ENCODE assay signal across 20 cellular contexts in genomic region chr10:66837335-66837734, GRCh38.
A peak's percentile ranks its signal among the peaks of the same experiment; 100 is the strongest.
DNase-seq lines count a peak whose midpoint lies in the region; ATAC-seq and TF ChIP-seq lines count a peak whose summit lies in the region.
"Had no signal": no experiment of that assay in that cellular context is flagged by ENCODE, and none has a peak within 500 bp of the region (broad histone marks: within the 10 kb centered on the region; RNA-seq: fewer than 3 reads in every experiment).

No MANE protein-coding gene starts in this region.

- H3K4me3 Mint-ChIP-seq in mesothelial cell of epicardium, result no peak overlapping the region
- no peak overlapping the region for H3K4me3 Mint-ChIP-seq in naive thymus-derived CD8-positive, alpha-beta T cell
- H3K4me3 Mint-ChIP-seq: activated CD4-positive, alpha-beta T cell treated with anti-CD3 and anti-CD28 coated beads, Interleukin-2, amount 10 ng/mL, durations not matched to agents 7 days and 5 days; activated naive CD8-positive, alpha-beta T cell; CD4-positive, CD25-positive, alpha-beta regulatory T cell; T-helper 17 cell had no signal

- peaks cover 32% of the 10 kb centered on the region for H3K4me1 Mint-ChIP-seq in mesothelial cell of epicardium
- no peaks in the 10 kb centered on the region for H3K4me1 Mint-ChIP-seq in naive thymus-derived CD8-positive, alpha-beta T cell
- H3K4me1 Mint-ChIP-seq: activated CD4-positive, alpha-beta T cell treated with anti-CD3 and anti-CD28 coated beads, Interleukin-2, amount 10 ng/mL, durations not matched to agents 7 days and 5 days; CD4-positive, CD25-positive, alpha-beta regulatory T cell; T-helper 17 cell had no signal

- TF ChIP-seq CTCF in choroid plexus epithelial cell (conservative IDR thresholded peaks at IDR 0.05; ENCODE audit: low read depth, low read length) (no peak), mesothelial cell of epicardium (IDR thresholded peaks at IDR 0.05; ENCODE audit: unreplicated experiment) (no peak)

- no peaks in the 10 kb centered on the region for H3K36me3 Mint-ChIP-seq in mesothelial cell of epicardium
- H3K36me3 Mint-ChIP-seq in naive thymus-derived CD8-positive, alpha-beta T cell, result no peaks in the 10 kb centered on the region
- H3K36me3 Mint-ChIP-seq: activated naive CD8-positive, alpha-beta T cell; brain; CD4-positive, CD25-positive, alpha-beta regulatory T cell had no signal

- POLR2A ChIA-PET in naive thymus-derived CD8-positive, alpha-beta T cell (lab: Charles Lee), result no interaction called here

- ATAC-seq in naive thymus-derived CD8-positive, alpha-beta T cell, result no peak
- ATAC-seq in GM19324 (IDR thresholded peaks at IDR 0.05; ENCODE audit: low FRiP score, unreplicated experiment), result no peak
- ATAC-seq: left colon, T-helper 17 cell had no signal

- no peak overlapping the region for H3K4me3 ChIP-seq in choroid plexus epithelial cell (ENCODE audit: low read depth, low read length)
- H3K4me3 ChIP-seq: coronary artery, esophagus muscularis mucosa, sigmoid colon had no signal

- in situ Hi-C loops in Caki2 (cut with HindIII; ENCODE audit: low pct_unique_long_range_greater_than_20kb, low sequenced_read_pairs), result no loop called here

- H3K27me3 Mint-ChIP-seq in mesothelial cell of epicardium (ENCODE audit: low read depth), result peaks cover 6% of the 10 kb centered on the region
- H3K27me3 Mint-ChIP-seq in naive thymus-derived CD8-positive, alpha-beta T cell, result peaks cover 0 to 4% (median 0%) of the 10 kb centered on the region in 5 donors
- H3K27me3 Mint-ChIP-seq: activated CD4-positive, alpha-beta T cell treated with anti-CD3 and anti-CD28 coated beads, Interleukin-2, amount 10 ng/mL, durations not matched to agents 7 days and 5 days; activated naive CD8-positive, alpha-beta T cell; CD4-positive, CD25-positive, alpha-beta regulatory T cell; T-helper 17 cell had no signal

- no peaks in the 10 kb centered on the region for H3K9me3 Mint-ChIP-seq in mesothelial cell of epicardium
- peaks cover 0 to 6% (median 0%) of the 10 kb centered on the region in 9 donors for H3K9me3 Mint-ChIP-seq in naive thymus-derived CD8-positive, alpha-beta T cell
- H3K9me3 Mint-ChIP-seq: activated CD4-positive, alpha-beta T cell treated with anti-CD3 and anti-CD28 coated beads, Interleukin-2, amount 10 ng/mL, durations not matched to agents 7 days and 5 days; brain had no signal

- H3K27ac Mint-ChIP-seq in mesothelial cell of epicardium, result peak overlapping the region; percentile 23
- H3K27ac Mint-ChIP-seq in naive thymus-derived CD8-positive, alpha-beta T cell, result no peak overlapping the region
- H3K27ac Mint-ChIP-seq: activated CD4-positive, alpha-beta T cell treated with anti-CD3 and anti-CD28 coated beads, Interleukin-2, amount 10 ng/mL, durations not matched to agents 7 days and 5 days; activated naive CD8-positive, alpha-beta T cell; CD4-positive, CD25-positive, alpha-beta regulatory T cell; T-helper 17 cell had no signal

- peak; percentile 80 for DNase-seq in Caki2 (ENCODE audit: low read depth)
- peak; percentile 72 for DNase-seq in NCI-H226
- peak; percentile 40 for DNase-seq in choroid plexus epithelial cell (ENCODE audit: low read depth)
- no peak for DNase-seq in mesothelial cell of epicardium (ENCODE audit: low spot score in 2 of 2, unreplicated experiment in 2 of 2)
- no peak for DNase-seq in naive thymus-derived CD8-positive, alpha-beta T cell
- DNase-seq in foreskin melanocyte, result no peak
- DNase-seq: activated CD4-positive, alpha-beta T cell treated with anti-CD3 and anti-CD28 coated beads, Interleukin-2, amount 10 ng/mL, durations not matched to agents 7 days and 5 days; CD4-positive, CD25-positive, alpha-beta regulatory T cell; DMS153; head of caudate nucleus; KG1; left colon; NCI-H1694; sigmoid colon; T-helper 17 cell had no signal

Comparison
In these comparisons a context has a peak if more than half of its experiments do, and no peak if none do; other contexts are left out.
1. DNase-seq: peak in Caki2 (single experiment), NCI-H226 (single experiment) and choroid plexus epithelial cell (single experiment); none in mesothelial cell of epicardium (0 of 2), naive thymus-derived CD8-positive, alpha-beta T cell (0 of 10) and foreskin melanocyte (single experiment).